In the genomic region with DNA sequence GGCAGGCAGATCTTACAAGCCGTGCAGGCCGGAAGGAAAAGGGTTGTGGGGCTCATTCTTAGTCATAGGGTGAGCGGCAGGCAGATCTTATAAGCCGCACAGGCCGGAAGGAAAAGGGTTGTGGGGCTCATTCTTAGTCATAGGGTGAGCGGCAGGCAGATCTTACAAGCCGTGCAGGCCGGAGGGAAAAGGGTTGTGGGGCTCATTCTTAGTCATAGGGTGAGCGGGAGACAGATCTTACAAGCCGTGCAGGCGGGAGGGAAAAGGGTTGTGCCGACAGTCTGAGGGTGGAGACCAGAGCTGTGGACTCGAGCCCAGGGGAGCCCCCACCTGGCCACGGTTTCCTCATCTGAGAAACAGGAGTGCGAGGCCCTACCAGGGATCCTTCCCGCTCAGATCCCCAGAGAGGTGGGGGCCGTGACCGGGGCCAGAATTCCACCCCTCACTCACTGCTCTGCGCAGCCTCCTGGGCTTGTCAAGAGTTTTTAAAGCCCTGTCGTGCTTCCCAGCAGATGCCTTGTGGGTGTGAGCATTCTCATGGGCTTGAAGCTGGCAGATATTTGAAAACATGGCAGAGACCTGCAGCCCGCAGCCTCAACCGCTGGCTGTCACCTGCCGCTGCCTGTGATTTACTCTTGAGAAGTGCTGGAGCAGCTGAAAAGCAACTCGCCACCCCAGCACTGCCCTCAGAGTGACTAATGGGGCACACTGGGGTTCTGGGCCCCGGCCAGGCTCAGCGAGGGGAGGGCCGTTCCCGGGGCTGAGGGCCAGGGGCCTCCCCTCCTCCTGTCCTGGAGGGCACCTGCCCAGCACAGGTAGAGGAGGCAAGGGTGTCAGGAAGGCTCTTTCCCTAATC, we compare ENCODE assay signal across 8 cellular contexts. TPM values are rescaled to one million over a fixed set of nuclear protein-coding genes. Genes with fewer than 3 reads are reported as not detected.
DNase-seq lines count a peak whose midpoint lies in the region; ATAC-seq and TF ChIP-seq lines count a peak whose summit lies in the region.

No MANE protein-coding gene starts in this region.

- peak overlapping the region in 1 of 2 donors; percentile 46 for H3K27ac ChIP-seq in right atrium auricular region

- no peak for TF ChIP-seq CTCF in right atrium auricular region (IDR thresholded peaks at IDR 0.05)

- no peaks in the 10 kb centered on the region for H3K36me3 ChIP-seq in right atrium auricular region

- H3K27me3 ChIP-seq in right atrium auricular region: no peaks in the 10 kb centered on the region

- DNase-seq in SIG-M5 treated with dmso at 0.1 percent for 504 hours (lab: John Stamatoyannopoulos, UW; ENCODE audit: unreplicated experiment) (peak; percentile 96), activated gamma-delta T cell (lab: John Stamatoyannopoulos, UW) (peak; percentile 56), right atrium auricular region (ENCODE audit: low spot score) (peak; percentile 70), foreskin melanocyte (no peak), NCI-H146 treated with DMSO at 0.1 percent for 48 hours (lab: John Stamatoyannopoulos, UW; ENCODE audit: unreplicated experiment) (no peak)
- DNase-seq in stimulated activated CD4-positive, alpha-beta T cell treated with anti-CD3 and anti-CD28 coated beads, Interleukin-4, amount 100 ng/mL, for 4 hours: peak; percentile 57 to 88

- ATAC-seq in GM18520 (IDR thresholded peaks at IDR 0.05; ENCODE audit: unreplicated experiment) (peak; percentile 73), HG03064 (IDR thresholded peaks at IDR 0.05; ENCODE audit: low read depth, unreplicated experiment) (peak; percentile 87)

- peak overlapping the region in 1 of 2 donors; percentile 10 for H3K4me3 ChIP-seq in right atrium auricular region

- H3K4me1 ChIP-seq in right atrium auricular region: peaks cover 0 to 17% of the 10 kb centered on the region in 2 donors

- no peaks in the 10 kb centered on the region for H3K9me3 ChIP-seq in right atrium auricular region

RNA-seq across cellular contexts. Expression of gene NTSR1, which starts 31.9 kb away (rescaled TPM):
- total RNA-seq in right atrium auricular region: under 1 TPM in 1 of 2 donors, not detected in 1; 0.43 TPM

RNA-seq across cellular contexts. Expression of gene MRGBP, which starts 55.8 kb away (rescaled TPM):
- total RNA-seq in right atrium auricular region: 10 to 100 TPM in 1 of 2 donors, 1 to 10 TPM in 1; 8.4 to 11.1 TPM

Comparison
In these comparisons a context has a peak if more than half of its experiments do, and no peak if none do; other contexts are left out.
1. DNase-seq: peak in SIG-M5 treated with dmso at 0.1 percent for 504 hours (single experiment), activated gamma-delta T cell (single experiment), right atrium auricular region (single experiment) and stimulated activated CD4-positive, alpha-beta T cell treated with anti-CD3 and anti-CD28 coated beads, Interleukin-4, amount 100 ng/mL, for 4 hours (2 of 2); none in foreskin melanocyte (single experiment) and NCI-H146 treated with DMSO at 0.1 percent for 48 hours (single experiment).